ENCODE assay signal across 8 cellular contexts in genomic region chr12:49537709-49538601, GRCh38. TPM values are rescaled to one million over a fixed set of nuclear protein-coding genes. Genes with fewer than 3 reads are reported as not detected.
DNase-seq lines count a peak whose midpoint lies in the region; ATAC-seq and TF ChIP-seq lines count a peak whose summit lies in the region.

No MANE protein-coding gene starts in this region.

- no peak for TF ChIP-seq EP300 in transverse colon (IDR thresholded peaks at IDR 0.05; ENCODE audit: low read depth)

- DNase-seq in H7: peak; percentile 84
- peak; percentile 17 for DNase-seq in T-helper 9 cell
- peak; percentile 77 for DNase-seq in ecto neural progenitor cell (ENCODE audit: low spot score)
- no peak for DNase-seq in transverse colon
- DNase-seq in HEK293T (ENCODE audit: extremely low spot score): no peak

- no peak for TF ChIP-seq CTCF in transverse colon (IDR thresholded peaks at IDR 0.05)

- no peaks in the 10 kb centered on the region for H3K79me2 ChIP-seq in ACC112 (ENCODE audit: control insufficient read depth, insufficient read depth, low read length, unreplicated experiment)

- CTCF ChIA-PET in HEK293T (lab: Yijun Ruan, JAX): interaction anchor here (0.6 to 0.8 kb wide), 2 partner anchors 397 to 427 kb away, joined by 3 read pairs; no protein-coding TSS in a partner anchor

- ATAC-seq in GM18909 (IDR thresholded peaks at IDR 0.05; ENCODE audit: poor library complexity, unreplicated experiment): no peak

- no peak overlapping the region for H3K27ac ChIP-seq in ACC112 (ENCODE audit: low read depth, low read length)
- H3K27ac ChIP-seq in muscle layer of duodenum (ENCODE audit: low read length): no peak overlapping the region
- no peak overlapping the region for H3K27ac ChIP-seq in transverse colon

- in situ Hi-C loops in transverse colon (cut with MboI; ENCODE audit: low pct_ligation_motif_present in 1 of 4, low pct_unique_long_range_greater_than_20kb in 1 of 4, low sequenced_read_pairs in 3 of 4): no loop called here

- H3K4me1 ChIP-seq in ACC112 (ENCODE audit: control insufficient read depth, insufficient read depth, low read length, unreplicated experiment) (peaks cover 19% of the 10 kb centered on the region), muscle layer of duodenum (ENCODE audit: control insufficient read depth in 1 of 2, insufficient read depth in 2 of 2, low read length in 2 of 2) (peaks cover 3 to 16% of the 10 kb centered on the region in 2 donors), transverse colon (peaks cover 9 to 25% (median 19%) of the 10 kb centered on the region in 4 donors)

- no peaks in the 10 kb centered on the region for H3K9me3 ChIP-seq in muscle layer of duodenum (ENCODE audit: control insufficient read depth in 1 of 2, low read length in 2 of 2)
- H3K9me3 ChIP-seq in transverse colon: no peaks in the 10 kb centered on the region

- WGBS in transverse colon (ENCODE audit: low coverage in 1 of 2), 2 donors: 2 to 3% methylated on average over 8 to 61 of the region's 73 CpGs

- H3K4me3 ChIP-seq in ACC112 (ENCODE audit: low read depth, low read length) (peak overlapping the region; percentile 72), H7 (ENCODE audit: insufficient read depth, low read depth, low read length) (peak overlapping the region; percentile 32), muscle layer of duodenum (ENCODE audit: low read depth in 1 of 2, low read length in 2 of 2) (peak overlapping the region; percentile 50 to 67), transverse colon (peak overlapping the region; percentile 31 to 77 (median 45))

- peak overlapping the region; percentile 33 for H2AFZ ChIP-seq in ACC112 (ENCODE audit: low read length, unreplicated experiment)

- H3K27me3 ChIP-seq in ACC112 (ENCODE audit: insufficient read depth, low read length): peaks cover 31% of the 10 kb centered on the region
- peaks cover 77% of the 10 kb centered on the region for H3K27me3 ChIP-seq in H7 (ENCODE audit: control insufficient read depth, insufficient read depth, low read length)
- peaks cover 18% of the 10 kb centered on the region for H3K27me3 ChIP-seq in muscle layer of duodenum (ENCODE audit: low read depth, low read length)
- peaks cover 72% of the 10 kb centered on the region for H3K27me3 ChIP-seq in transverse colon

- no peak for TF ChIP-seq POLR2A in transverse colon (IDR thresholded peaks at IDR 0.05)

- H3K36me3 ChIP-seq in ACC112 (ENCODE audit: insufficient read depth, low read length): no peaks in the 10 kb centered on the region
- no peaks in the 10 kb centered on the region for H3K36me3 ChIP-seq in H7 (replicated peaks; ENCODE audit: control insufficient read depth, insufficient read depth, low read length)
- H3K36me3 ChIP-seq in muscle layer of duodenum (ENCODE audit: control insufficient read depth in 1 of 2, insufficient read depth in 2 of 2, low read length in 2 of 2): no peaks in the 10 kb centered on the region
- H3K36me3 ChIP-seq in transverse colon: no peaks in the 10 kb centered on the region

- POLR2A ChIA-PET in HEK293T (lab: Yijun Ruan, JAX): no interaction called here

- intact Hi-C loops in transverse colon (cut with DNase I; ENCODE audit: low total_unique reads): no loop called here

TF ChIP-seq in HEK293T, 16 proteins besides CTCF, POLR2A, EP300 and RAD21:
- TF ChIP-seq NFRKB (IDR thresholded peaks at IDR 0.05): no peak
- TF ChIP-seq SP1 (IDR thresholded peaks at IDR 0.05): no peak
- no peak for TF ChIP-seq HDGF (IDR thresholded peaks at IDR 0.05; ENCODE audit: borderline replicate concordance)
- TF ChIP-seq BHLHE40 (IDR thresholded peaks at IDR 0.05; ENCODE audit: borderline replicate concordance): no peak
- TF ChIP-seq ARNT (IDR thresholded peaks at IDR 0.05): no peak
- no peak for TF ChIP-seq ZNF384 (IDR thresholded peaks at IDR 0.05)
- no peak for TF ChIP-seq FOXM1 (IDR thresholded peaks at IDR 0.05; ENCODE audit: borderline replicate concordance)
- TF ChIP-seq PKNOX1 (IDR thresholded peaks at IDR 0.05): no peak

RNA-seq across cellular contexts. Expression of gene KCNH3, which starts 0.9 kb away (rescaled TPM):
- 0.97 TPM in 1 of 2 replicates, not detected in the other for total RNA-seq in H7 (2014; rRNA removed; shearing (Covaris generic))
- total RNA-seq in transverse colon: under 1 TPM in 2 of 4 donors, not detected in 2; 0.32 to 0.80 TPM

RNA-seq across cellular contexts. Expression of gene MCRS1, which starts 30.0 kb away (rescaled TPM):
- total RNA-seq in H7 (2014; rRNA removed; shearing (Covaris generic)): 113 and 124 TPM in 2 replicates
- 100 to 1,000 TPM in 1 of 4 donors, 10 to 100 TPM in 3; 57.8 to 120 (median 78.4) TPM for total RNA-seq in transverse colon

Comparison
In these comparisons a context has a peak if more than half of its experiments do, and no peak if none do; other contexts are left out.
1. DNase-seq: peak in H7 (single experiment), T-helper 9 cell (single experiment) and ecto neural progenitor cell (single experiment); none in transverse colon (single experiment) and HEK293T (single experiment).
2. Peak in every context shown above with its lines, with median percentiles within 50 percentile points of each other: H3K4me3 ChIP-seq.